In the genomic region with DNA sequence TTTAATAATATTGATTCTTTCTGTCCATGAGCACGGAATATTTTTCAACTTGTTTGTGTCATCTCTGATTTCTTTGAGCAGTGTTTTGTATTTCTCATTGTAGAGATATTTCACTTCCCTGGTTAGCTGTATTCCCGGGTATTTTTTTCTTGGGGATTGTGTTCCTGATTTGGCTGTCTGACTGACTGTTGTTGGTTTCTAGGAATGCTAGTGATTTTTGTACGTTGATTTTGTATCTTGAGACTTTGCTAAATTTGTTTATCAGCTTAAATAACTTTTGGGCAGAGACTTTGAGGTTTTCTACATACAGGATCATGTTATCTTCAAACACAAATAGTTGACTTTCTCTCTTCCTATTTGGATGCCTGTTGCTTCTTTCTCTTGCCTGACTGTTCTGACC, we compare ENCODE assay signal across 21 cellular contexts.
DNase-seq lines count a peak whose midpoint lies in the region; ATAC-seq and TF ChIP-seq lines count a peak whose summit lies in the region.
"Had no signal": no experiment of that assay in that cellular context is flagged by ENCODE, and none has a peak within 500 bp of the region (broad histone marks: within the 10 kb centered on the region; RNA-seq: fewer than 3 reads in every experiment).

No MANE protein-coding gene starts in this region.

- H2BK12ac ChIP-seq in trophoblast cell (ENCODE audit: low read length): no peak overlapping the region

- H3K4me1 ChIP-seq in upper lobe of right lung (no peaks in the 10 kb centered on the region), trophoblast cell (ENCODE audit: control insufficient read depth in 1 of 2, insufficient read depth in 2 of 2, low read length in 2 of 2) (no peaks in the 10 kb centered on the region)
- H3K4me1 ChIP-seq: BE2C, Caco-2 had no signal

- H3K23ac ChIP-seq in trophoblast cell (ENCODE audit: low read length): no peak overlapping the region

- no peaks in the 10 kb centered on the region for H3K9me3 ChIP-seq in upper lobe of right lung
- no peaks in the 10 kb centered on the region for H3K9me3 ChIP-seq in trophoblast cell (ENCODE audit: insufficient read depth, low read depth, low read length)
- H3K9me3 ChIP-seq: Caco-2, SJCRH30 had no signal

- H3K4ac ChIP-seq in trophoblast cell (ENCODE audit: low read depth, low read length): no peak overlapping the region

- no peak overlapping the region for H2AFZ ChIP-seq in trophoblast cell (ENCODE audit: insufficient read depth, low read length, poor library complexity)

- H3K4me3 ChIP-seq in fibroblast of pulmonary artery (replicated peaks; ENCODE audit: low read depth, low read length): no peak overlapping the region
- no peak overlapping the region for H3K4me3 ChIP-seq in upper lobe of right lung
- no peak overlapping the region for H3K4me3 ChIP-seq in trophoblast cell (ENCODE audit: low read depth, low read length)
- H3K4me3 ChIP-seq: GM12878, SJCRH30 had no signal

- H2BK120ac ChIP-seq in trophoblast cell (ENCODE audit: insufficient read depth, low read length, poor library complexity): no peak overlapping the region

- WGBS in trophoblast cell (ENCODE audit: extremely low coverage, insufficient coverage, insufficient read length): no CpG with 5 or more reads among the region's 3 CpGs

- no peak overlapping the region for H3K27ac ChIP-seq in upper lobe of right lung
- no peak overlapping the region for H3K27ac ChIP-seq in trophoblast cell (ENCODE audit: low read depth, low read length)
- H3K27ac ChIP-seq: HL-60, SJCRH30 had no signal

- no peak overlapping the region for H2BK5ac ChIP-seq in trophoblast cell (ENCODE audit: low read depth, low read length, poor library complexity)

- H3K79me1 ChIP-seq in trophoblast cell (ENCODE audit: low read length): no peaks in the 10 kb centered on the region

- H3K14ac ChIP-seq in trophoblast cell (ENCODE audit: low read length): no peak overlapping the region

- no peak overlapping the region for H2AK5ac ChIP-seq in trophoblast cell (ENCODE audit: low read length)

- ATAC-seq in upper lobe of right lung (no peak), GM18498 (IDR thresholded peaks at IDR 0.05; ENCODE audit: unreplicated experiment) (no peak), GM21737 (IDR thresholded peaks at IDR 0.05; ENCODE audit: unreplicated experiment) (no peak)
- ATAC-seq: GM12878, Panc1 had no signal

- H4K8ac ChIP-seq in trophoblast cell (ENCODE audit: low read depth, low read length): no peak overlapping the region

- DNase-seq in EH (ENCODE audit: low read depth): peak; percentile 66
- DNase-seq in amniotic epithelial cell (ENCODE audit: low read depth): peak; percentile 47
- peak; percentile 61 for DNase-seq in fibroblast of pulmonary artery (ENCODE audit: low read depth)
- peak; percentile 15 for DNase-seq in renal cortical epithelial cell (ENCODE audit: low read depth)
- no peak for DNase-seq in upper lobe of right lung
- no peak for DNase-seq in trophoblast cell
- DNase-seq: BE2C; Caco-2; CD4-positive, CD25-positive, alpha-beta regulatory T cell; GF-D8; Karpas-422; MM.1S; NCI-H1092; NCI-H146; NCI-H2081; SJCRH30 had no signal

- H4K12ac ChIP-seq in trophoblast cell (ENCODE audit: low read depth, low read length): no peak overlapping the region

- no peak overlapping the region for H3K9ac ChIP-seq in trophoblast cell (ENCODE audit: low read length)

- H3K27me3 ChIP-seq in upper lobe of right lung (no peaks in the 10 kb centered on the region), trophoblast cell (ENCODE audit: insufficient read depth, low read length) (no peaks in the 10 kb centered on the region)
- H3K27me3 ChIP-seq: BE2C, SJCRH30 had no signal

- no peaks in the 10 kb centered on the region for H3K36me3 ChIP-seq in upper lobe of right lung
- H3K36me3 ChIP-seq in trophoblast cell (ENCODE audit: control insufficient read depth in 1 of 2, insufficient read depth in 2 of 2, low read length in 2 of 2): no peaks in the 10 kb centered on the region
- H3K36me3 ChIP-seq: BE2C, SJCRH30 had no signal

- intact Hi-C loops in upper lobe of right lung (cut with DNase I): no loop called here

- H3K4me2 ChIP-seq in trophoblast cell (ENCODE audit: low read length): no peak overlapping the region

- H4K91ac ChIP-seq in trophoblast cell (ENCODE audit: low read depth, low read length): no peak overlapping the region

- TF ChIP-seq CTCF in fibroblast of pulmonary artery (IDR thresholded peaks at IDR 0.05; ENCODE audit: low read length, missing control alignments) (no peak), upper lobe of right lung (IDR thresholded peaks at IDR 0.05) (no peak)

- no peaks in the 10 kb centered on the region for H3K79me2 ChIP-seq in trophoblast cell (ENCODE audit: control insufficient read depth, insufficient read depth, low read length, poor library complexity)

- no peak overlapping the region for H3K18ac ChIP-seq in trophoblast cell (ENCODE audit: low read length)

Comparison
In these comparisons a context has a peak if more than half of its experiments do, and no peak if none do; other contexts are left out.
1. DNase-seq: peak in EH (single experiment), amniotic epithelial cell (single experiment), fibroblast of pulmonary artery (single experiment) and renal cortical epithelial cell (single experiment); none in upper lobe of right lung (single experiment) and trophoblast cell (0 of 2).